1 cellular context compared by ENCODE assay signal in genomic region chr12:57881035-57881973, GRCh38.
A peak's percentile ranks its signal among the peaks of the same experiment; 100 is the strongest.
TF ChIP-seq lines count a peak whose summit lies in the region.

No MANE protein-coding gene starts in this region.

TF ChIP-seq in SK-N-SH, 30 proteins besides CTCF, POLR2A, EP300 and RAD21 (continued from another document):
- TF ChIP-seq RCOR1 (IDR thresholded peaks at IDR 0.05; ENCODE audit: low read length) (no peak), IRF3 (IDR thresholded peaks at IDR 0.05; ENCODE audit: low read depth, low read length) (no peak), FOXM1 (IDR thresholded peaks at IDR 0.05; ENCODE audit: low read depth) (0 out of 2 replicates have a peak, but pooled peaks have one; percentile 21), GATA2 (CRISPR knock-in tag; IDR thresholded peaks at IDR 0.05) (no peak), RXRA (IDR thresholded peaks at IDR 0.05; ENCODE audit: borderline replicate concordance, low read depth) (peak; percentile 79; the same call in 1 of the 2 replicates), RFX5 (IDR thresholded peaks at IDR 0.05; ENCODE audit: low read length) (no peak), USF1 (IDR thresholded peaks at IDR 0.05; ENCODE audit: borderline replicate concordance, low read depth) (no peak), PBX3 (IDR thresholded peaks at IDR 0.05) (peak; percentile 34; the same call in 1 of the 2 replicates), USF2 (IDR thresholded peaks at IDR 0.05; ENCODE audit: borderline replicate concordance, low read depth, low read length) (no peak), FOXJ3 (CRISPR knock-in tag; IDR thresholded peaks at IDR 0.05) (no peak), CHD2 (IDR thresholded peaks at IDR 0.05; ENCODE audit: low read length, partially characterized antibody) (no peak), MEF2A (IDR thresholded peaks at IDR 0.05; ENCODE audit: borderline replicate concordance, low read depth) (no peak)
TF ChIP-seq in SK-N-SH: peak in this region for 8.
